Comparison of ENCODE assay signal across 3 cellular contexts in genomic region chr9:137905740-137906139, GRCh38.
TF ChIP-seq lines count a peak whose summit lies in the region.

No MANE protein-coding gene starts in this region.

TF ChIP-seq in SK-N-SH, 30 proteins besides CTCF, POLR2A, EP300 and RAD21 (continued from another document):
- TF ChIP-seq JUND (IDR thresholded peaks at IDR 0.05) (no peak), REST (IDR thresholded peaks at IDR 0.05; ENCODE audit: low read depth, low read length) (no peak), TCF12 (IDR thresholded peaks at IDR 0.05) (no peak), MXI1 (IDR thresholded peaks at IDR 0.05; ENCODE audit: low read depth, low read length) (no peak), TAF1 (IDR thresholded peaks at IDR 0.05; ENCODE audit: borderline replicate concordance, low read depth, low read length) (no peak), FOXM1 (IDR thresholded peaks at IDR 0.05; ENCODE audit: low read depth) (no peak), MEF2A (IDR thresholded peaks at IDR 0.05; ENCODE audit: borderline replicate concordance, low read depth) (no peak), PBX3 (IDR thresholded peaks at IDR 0.05) (no peak), RFX5 (IDR thresholded peaks at IDR 0.05; ENCODE audit: low read length) (no peak), ZBTB33 (IDR thresholded peaks at IDR 0.05; ENCODE audit: borderline replicate concordance, low read depth) (no peak), USF2 (IDR thresholded peaks at IDR 0.05; ENCODE audit: borderline replicate concordance, low read depth, low read length) (no peak)

TF ChIP-seq in SK-N-SH treated with all-trans-retinoic acid at 6 μM for 48 hours, 23 proteins besides CTCF, POLR2A, EP300 and RAD21:
- TF ChIP-seq TSHZ2 (CRISPR knock-in tag; IDR thresholded peaks at IDR 0.05) (no peak), ZNF565 (CRISPR knock-in tag; conservative IDR thresholded peaks at IDR 0.05; ENCODE audit: low read depth) (no peak), ZFP30 (CRISPR knock-in tag; IDR thresholded peaks at IDR 0.05) (no peak), SNAI2 (CRISPR knock-in tag; IDR thresholded peaks at IDR 0.05) (no peak), OSR1 (CRISPR knock-in tag; IDR thresholded peaks at IDR 0.05) (no peak), TOX (CRISPR knock-in tag; IDR thresholded peaks at IDR 0.05; ENCODE audit: borderline replicate concordance) (no peak), ZNF8 (CRISPR knock-in tag; IDR thresholded peaks at IDR 0.05) (no peak), ZNF70 (CRISPR knock-in tag; IDR thresholded peaks at IDR 0.05) (no peak), BACH2 (CRISPR knock-in tag; IDR thresholded peaks at IDR 0.05; ENCODE audit: borderline replicate concordance) (no peak), CSDC2 (CRISPR knock-in tag; IDR thresholded peaks at IDR 0.05) (no peak), ZC3H10 (CRISPR knock-in tag; IDR thresholded peaks at IDR 0.05) (no peak), PPARA (CRISPR knock-in tag; IDR thresholded peaks at IDR 0.05; ENCODE audit: borderline replicate concordance) (no peak), TCF4 (CRISPR knock-in tag; IDR thresholded peaks at IDR 0.05; ENCODE audit: borderline replicate concordance) (no peak), CSRNP3 (CRISPR knock-in tag; IDR thresholded peaks at IDR 0.05) (no peak), GLIS3 (CRISPR knock-in tag; IDR thresholded peaks at IDR 0.05) (no peak), ESRRG (CRISPR knock-in tag; IDR thresholded peaks at IDR 0.05) (no peak), POU6F1 (CRISPR knock-in tag; IDR thresholded peaks at IDR 0.05; ENCODE audit: borderline replicate concordance, low read depth) (no peak), CREB5 (CRISPR knock-in tag; IDR thresholded peaks at IDR 0.05; ENCODE audit: low read depth) (no peak), ISL1 (CRISPR knock-in tag; IDR thresholded peaks at IDR 0.05) (no peak), ZFP3 (CRISPR knock-in tag; IDR thresholded peaks at IDR 0.05) (no peak)

TF ChIP-seq in GM23338, 12 proteins besides CTCF, POLR2A, EP300 and RAD21 (continued from another document):
- TF ChIP-seq ETS1 (IDR thresholded peaks at IDR 0.05): no peak
- TF ChIP-seq JUNB (IDR thresholded peaks at IDR 0.05; ENCODE audit: unreplicated experiment): no peak
- TF ChIP-seq NANOG (IDR thresholded peaks at IDR 0.05; ENCODE audit: borderline replicate concordance): no peak
- TF ChIP-seq CREB1 (CRISPR knock-in tag; IDR thresholded peaks at IDR 0.05; ENCODE audit: low read depth): no peak
- TF ChIP-seq EZH2phosphoT487 (IDR thresholded peaks at IDR 0.05; ENCODE audit: unreplicated experiment): no peak
- TF ChIP-seq ZNF114 (CRISPR knock-in tag; IDR thresholded peaks at IDR 0.05): no peak
- no peak for TF ChIP-seq ZNF331 (CRISPR knock-in tag; IDR thresholded peaks at IDR 0.05; ENCODE audit: low read depth)
- no peak for TF ChIP-seq ZNF462 (CRISPR knock-in tag; IDR thresholded peaks at IDR 0.05)
- TF ChIP-seq REST (IDR thresholded peaks at IDR 0.05; ENCODE audit: unreplicated experiment): no peak
